Comparison of ENCODE assay signal across 24 cellular contexts in the genomic region with DNA sequence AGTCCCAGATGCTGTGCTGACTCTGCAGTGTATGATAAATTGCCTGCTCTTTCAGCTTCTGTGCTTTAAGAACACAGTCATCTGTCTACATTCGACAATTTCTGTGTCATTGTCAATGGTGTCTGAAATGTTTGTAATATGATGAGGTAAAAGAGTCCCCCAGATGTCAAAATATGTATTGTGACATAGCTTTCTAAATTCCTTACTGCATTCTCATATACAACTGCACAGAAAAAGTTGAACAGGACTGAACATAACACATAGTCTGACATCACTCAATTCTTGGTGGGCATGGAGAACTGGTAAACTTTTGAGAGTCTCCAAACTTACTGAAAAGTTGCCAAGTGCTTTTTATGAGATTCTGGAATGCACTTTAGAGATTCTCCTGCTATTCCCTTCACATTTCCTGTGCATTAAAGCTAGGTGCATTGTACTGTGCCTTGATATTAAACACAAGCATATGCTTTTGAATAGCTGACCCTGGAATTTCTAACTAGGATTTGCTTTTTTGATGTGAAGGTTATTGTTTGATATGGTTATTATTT. TPM values are rescaled to one million over a fixed set of nuclear protein-coding genes. Genes with fewer than 3 reads are reported as not detected.
"Had no signal": no experiment of that assay in that cellular context is flagged by ENCODE, and none has a peak within 500 bp of the region (broad histone marks: within the 10 kb centered on the region; RNA-seq: fewer than 3 reads in every experiment).

No MANE protein-coding gene starts in this region.

- H3K4me3 Mint-ChIP-seq: activated CD4-positive, alpha-beta T cell treated with anti-CD3 and anti-CD28 coated beads for 36 hours; activated CD4-positive, alpha-beta T cell treated with anti-CD3 and anti-CD28 coated beads, Interleukin-2, amount 10 ng/mL, durations not matched to agents 7 days and 5 days; activated CD8-positive, alpha-beta T cell treated with anti-CD3 and anti-CD28 coated beads, Interleukin-2, amount 10 ng/mL, durations not matched to agents 7 days and 5 days; activated naive CD4-positive, alpha-beta T cell treated with anti-CD3 and anti-CD28 coated beads, Interleukin-2, amount 50 U/mL, for 24 hours; activated naive CD8-positive, alpha-beta T cell treated with anti-CD3 and anti-CD28 coated beads, Interleukin-2, amount 10 ng/mL, durations not matched to agents 7 days and 5 days; activated T-cell treated with anti-CD3 and anti-CD28 coated beads, Interleukin-2, amount 50 U/mL, for 24 hours; T-helper 1 cell treated with Interleukin-12 subunit alpha and Interleukin-12 subunit beta and Interleukin-4 antibody, amounts not matched to agents 30 μg/mL and 1 μg/mL, for 36 hours; T-helper 2 cell treated with Interferon-gamma antibody and Interleukin-4, amounts not matched to agents 5 μg/mL and 100 μg/mL, for 36 hours had no signal

- H3K4me1 ChIP-seq: body of pancreas, breast epithelium had no signal

- H3K27ac Mint-ChIP-seq: activated CD4-positive, alpha-beta T cell treated with anti-CD3 and anti-CD28 coated beads for 36 hours; activated CD4-positive, alpha-beta T cell treated with anti-CD3 and anti-CD28 coated beads, Interleukin-2, amount 10 ng/mL, durations not matched to agents 7 days and 5 days; activated CD8-positive, alpha-beta T cell treated with anti-CD3 and anti-CD28 coated beads, Interleukin-2, amount 10 ng/mL, durations not matched to agents 7 days and 5 days; activated naive CD4-positive, alpha-beta T cell treated with anti-CD3 and anti-CD28 coated beads, Interleukin-2, amount 50 U/mL, for 24 hours; activated naive CD8-positive, alpha-beta T cell treated with anti-CD3 and anti-CD28 coated beads, Interleukin-2, amount 10 ng/mL, durations not matched to agents 7 days and 5 days; activated T-cell treated with anti-CD3 and anti-CD28 coated beads, Interleukin-2, amount 50 U/mL, for 24 hours; activated T-helper 2 cell treated with anti-CD3 and anti-CD28 coated beads, Interferon-gamma antibody, Interleukin-2, Interleukin-4, amounts not matched to agents 10 μg/mL and 5 μg/mL and 100 μg/mL, durations not matched to agents 14 hours and 24 hours and 36 hours; T-helper 1 cell treated with Interleukin-12 subunit alpha and Interleukin-12 subunit beta and Interleukin-4 antibody, amounts not matched to agents 30 μg/mL and 1 μg/mL, for 36 hours; T-helper 2 cell treated with Interferon-gamma antibody and Interleukin-4, amounts not matched to agents 5 μg/mL and 100 μg/mL, for 36 hours had no signal

- H3K9me3 Mint-ChIP-seq: activated CD4-positive, alpha-beta T cell treated with anti-CD3 and anti-CD28 coated beads, Interleukin-2, amount 10 ng/mL, durations not matched to agents 7 days and 5 days; activated naive CD4-positive, alpha-beta T cell treated with anti-CD3 and anti-CD28 coated beads, Interleukin-2, amount 50 U/mL, for 24 hours; activated T-cell treated with anti-CD3 and anti-CD28 coated beads, Interleukin-2, amount 50 U/mL, for 24 hours; activated T-helper 2 cell treated with anti-CD3 and anti-CD28 coated beads, Interferon-gamma antibody, Interleukin-2, Interleukin-4, amounts not matched to agents 10 μg/mL and 5 μg/mL and 100 μg/mL, durations not matched to agents 14 hours and 24 hours and 36 hours; T-helper 2 cell treated with Interferon-gamma antibody and Interleukin-4, amounts not matched to agents 5 μg/mL and 100 μg/mL, for 36 hours had no signal

- H3K27me3 Mint-ChIP-seq: activated CD4-positive, alpha-beta T cell treated with anti-CD3 and anti-CD28 coated beads for 36 hours; activated CD4-positive, alpha-beta T cell treated with anti-CD3 and anti-CD28 coated beads, Interleukin-2, amount 10 ng/mL, durations not matched to agents 7 days and 5 days; activated naive CD4-positive, alpha-beta T cell treated with anti-CD3 and anti-CD28 coated beads, Interleukin-2, amount 50 U/mL, for 24 hours; activated naive CD8-positive, alpha-beta T cell treated with anti-CD3 and anti-CD28 coated beads, Interleukin-2, amount 10 ng/mL, durations not matched to agents 7 days and 5 days; activated T-cell treated with anti-CD3 and anti-CD28 coated beads, Interleukin-2, amount 50 U/mL, for 24 hours had no signal

- H3K27ac ChIP-seq: body of pancreas, breast epithelium, RWPE1 had no signal

- H3K36me3 Mint-ChIP-seq: activated naive CD4-positive, alpha-beta T cell treated with anti-CD3 and anti-CD28 coated beads, Interleukin-2, amount 50 U/mL, for 24 hours; activated naive CD8-positive, alpha-beta T cell treated with anti-CD3 and anti-CD28 coated beads, Interleukin-2, amount 10 ng/mL, durations not matched to agents 7 days and 5 days had no signal

- H3K4me1 Mint-ChIP-seq: activated CD4-positive, alpha-beta T cell treated with anti-CD3 and anti-CD28 coated beads for 36 hours; activated CD4-positive, alpha-beta T cell treated with anti-CD3 and anti-CD28 coated beads, Interleukin-2, amount 10 ng/mL, durations not matched to agents 7 days and 5 days; activated naive CD4-positive, alpha-beta T cell treated with anti-CD3 and anti-CD28 coated beads, Interleukin-2, amount 50 U/mL, for 24 hours; activated naive CD8-positive, alpha-beta T cell treated with anti-CD3 and anti-CD28 coated beads, Interleukin-2, amount 10 ng/mL, durations not matched to agents 7 days and 5 days had no signal

- H3K27me3 ChIP-seq: body of pancreas, breast epithelium had no signal

- H3K4me3 ChIP-seq: body of pancreas, breast epithelium had no signal

- H3K36me3 ChIP-seq: breast epithelium had no signal

- DNase-seq: activated CD4-positive, alpha-beta T cell treated with anti-CD3 and anti-CD28 coated beads for 36 hours; activated CD4-positive, alpha-beta T cell treated with anti-CD3 and anti-CD28 coated beads, Interleukin-2, amount 10 ng/mL, durations not matched to agents 7 days and 5 days; activated CD4-positive, alpha-beta T cell treated with anti-CD3 and anti-CD28 coated beads, Interleukin-2, amount 50 U/mL, for 48 hours; activated CD8-positive, alpha-beta T cell treated with anti-CD3 and anti-CD28 coated beads, Interleukin-2, amount 10 ng/mL, durations not matched to agents 7 days and 5 days; activated gamma-delta T cell; activated naive CD4-positive, alpha-beta T cell treated with Interleukin-2 at 50 U/mL for 16 hours; activated naive CD8-positive, alpha-beta T cell treated with anti-CD3 and anti-CD28 coated beads, Interleukin-2, amount 10 ng/mL, durations not matched to agents 7 days and 5 days; activated T-cell treated with anti-CD3 and anti-CD28 coated beads, Interleukin-2, amount 50 U/mL, for 24 hours; body of pancreas; NCI-H1092 treated with DMSO at 0.1 percent for 48 hours; NCI-H1417; NCI-H187 treated with DMSO at 0.1 percent for 48 hours; NCI-H2081; NCI-H2171 treated with DMSO at 0.1 percent for 48 hours; NCI-H345; NCI-H524 treated with DMSO at 0.1 percent for 48 hours; PC-3; SIG-M5 had no signal

- H3K9me3 ChIP-seq: body of pancreas, breast epithelium had no signal

RNA-seq across cellular contexts. Expression of a gene that starts 48.1 kb away (rescaled TPM):
- total RNA-seq: activated CD4-positive, alpha-beta T cell treated with anti-CD3 and anti-CD28 coated beads for 36 hours; activated CD4-positive, alpha-beta T cell treated with anti-CD3 and anti-CD28 coated beads, Interleukin-2, amount 10 ng/mL, durations not matched to agents 7 days and 5 days; activated CD8-positive, alpha-beta T cell treated with anti-CD3 and anti-CD28 coated beads, Interleukin-2, amount 10 ng/mL, durations not matched to agents 7 days and 5 days; activated naive CD8-positive, alpha-beta T cell treated with anti-CD3 and anti-CD28 coated beads, Interleukin-2, amount 10 ng/mL, durations not matched to agents 7 days and 5 days; activated T-helper 2 cell treated with anti-CD3 and anti-CD28 coated beads, Interferon-gamma antibody, Interleukin-2, Interleukin-4, amounts not matched to agents 10 μg/mL and 5 μg/mL and 100 μg/mL, durations not matched to agents 14 hours and 24 hours and 36 hours had no signal
